1 cellular context compared by ENCODE assay signal in the genomic region with DNA sequence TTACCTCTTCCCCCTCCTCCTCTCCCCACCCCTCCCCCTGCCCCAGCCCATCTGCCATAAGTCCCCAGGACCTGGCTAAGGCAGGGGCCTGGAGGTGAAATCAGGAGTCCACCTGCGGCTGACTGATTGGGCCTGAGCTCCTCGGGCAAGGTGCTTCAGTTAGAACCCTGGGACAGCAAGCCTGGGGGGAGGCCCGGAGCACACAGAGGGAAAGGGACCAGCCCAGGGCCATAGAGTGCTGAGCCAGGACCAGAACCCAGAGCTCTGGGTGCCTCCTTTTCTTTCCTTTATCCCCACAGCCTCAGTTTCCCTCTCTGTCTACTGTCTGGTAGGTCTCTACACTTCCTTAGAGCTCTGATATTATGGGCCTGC.
TF ChIP-seq lines count a peak whose summit lies in the region.

No MANE protein-coding gene starts in this region.

TF ChIP-seq in K562, 482 proteins besides CTCF, POLR2A, EP300 and RAD21:
- TF ChIP-seq GABPA (tag; conservative IDR thresholded peaks at IDR 0.05; ENCODE audit: low read depth) (peak; percentile 40; the same call in 1 of the 2 replicates), ZC3H11A (IDR thresholded peaks at IDR 0.05; ENCODE audit: low read depth, low read length) (no peak), GABPB1 (CRISPR knock-in tag; IDR thresholded peaks at IDR 0.05) (no peak), ARID1B (IDR thresholded peaks at IDR 0.05) (no peak), SUPT5H (IDR thresholded peaks at IDR 0.05) (no peak), POLR2G (IDR thresholded peaks at IDR 0.05; ENCODE audit: low read depth, low read length) (no peak), ZNF431 (CRISPR knock-in tag; IDR thresholded peaks at IDR 0.05) (no peak)
- TF ChIP-seq, protein P1, sequence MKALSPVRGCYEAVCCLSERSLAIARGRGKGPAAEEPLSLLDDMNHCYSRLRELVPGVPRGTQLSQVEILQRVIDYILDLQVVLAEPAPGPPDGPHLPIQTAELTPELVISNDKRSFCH (CRISPR knock-in tag; IDR thresholded peaks at IDR 0.05) = no peak
- TF ChIP-seq, protein P1 (tag; IDR thresholded peaks at IDR 0.05) = no peak
TF ChIP-seq in K562: peak in this region for 1.
